2 cellular contexts compared by ENCODE assay signal in genomic region chr14:22671622-22672021, GRCh38.
TF ChIP-seq lines count a peak whose summit lies in the region.

No MANE protein-coding gene starts in this region.

TF ChIP-seq in K562, 482 proteins besides CTCF, POLR2A, EP300 and RAD21 (continued from another document and continues in another):
- TF ChIP-seq GATA2 (CRISPR knock-in tag; IDR thresholded peaks at IDR 0.05) (no peak), STAG1 (CRISPR knock-in tag; IDR thresholded peaks at IDR 0.05; ENCODE audit: borderline replicate concordance) (no peak), FOXM1 (IDR thresholded peaks at IDR 0.05; ENCODE audit: low read depth) (no peak), FOXM1 (CRISPR knock-in tag; IDR thresholded peaks at IDR 0.05; ENCODE audit: low read depth) (no peak), PPARD (CRISPR knock-in tag; IDR thresholded peaks at IDR 0.05) (no peak), CEBPZ (IDR thresholded peaks at IDR 0.05; ENCODE audit: borderline replicate concordance, low read depth, low read length) (no peak), XRCC5 (IDR thresholded peaks at IDR 0.05; ENCODE audit: low read depth, low read length) (no peak), ZBTB1 (CRISPR knock-in tag; IDR thresholded peaks at IDR 0.05; ENCODE audit: borderline replicate concordance, low read depth) (no peak), ASH1L (IDR thresholded peaks at IDR 0.05; ENCODE audit: borderline replicate concordance, low read depth, partially characterized antibody) (no peak), ZNF224 (CRISPR knock-in tag; IDR thresholded peaks at IDR 0.05) (no peak), ZNF316 (IDR thresholded peaks at IDR 0.05) (peak; percentile 84), PHB2 (IDR thresholded peaks at IDR 0.05; ENCODE audit: low read depth) (no peak), TCF3 (CRISPR knock-in tag; IDR thresholded peaks at IDR 0.05) (0 out of 2 replicates have a peak, but pooled peaks have one; percentile 14), VEZF1 (CRISPR knock-in tag; IDR thresholded peaks at IDR 0.05) (peak; percentile 68), CBFA2T3 (IDR thresholded peaks at IDR 0.05) (peak; percentile 63), POU5F1 (IDR thresholded peaks at IDR 0.05; ENCODE audit: borderline replicate concordance, low read depth, low read length, partially characterized antibody) (no peak), GATAD2A (IDR thresholded peaks at IDR 0.05) (no peak), ZSCAN32 (CRISPR knock-in tag; IDR thresholded peaks at IDR 0.05) (no peak), DEAF1 (CRISPR knock-in tag; IDR thresholded peaks at IDR 0.05) (no peak), FOSL1 (tag; conservative IDR thresholded peaks at IDR 0.05) (peak; percentile 55), LEF1 (IDR thresholded peaks at IDR 0.05) (peak; percentile 46; the same call in 1 of the 2 replicates), RBM25 (IDR thresholded peaks at IDR 0.05; ENCODE audit: low read depth, low read length, severe bottlenecking) (no peak), MAFK (IDR thresholded peaks at IDR 0.05; ENCODE audit: low read length) (peak; percentile 51; the same call in 1 of the 2 replicates), ZNF280B (CRISPR knock-in tag; IDR thresholded peaks at IDR 0.05) (no peak), TAF9B (IDR thresholded peaks at IDR 0.05; ENCODE audit: partially characterized antibody) (peak; percentile 24), ARID1B (IDR thresholded peaks at IDR 0.05) (peak; percentile 59; the same call in 1 of the 2 replicates), ZNF445 (CRISPR knock-in tag; IDR thresholded peaks at IDR 0.05; ENCODE audit: low read depth) (no peak), EGR1 (conservative IDR thresholded peaks at IDR 0.05) (peak; percentile 30; the same call in 1 of the 2 replicates), ETV5 (CRISPR knock-in tag; IDR thresholded peaks at IDR 0.05; ENCODE audit: low read depth) (no peak), ZKSCAN8 (CRISPR knock-in tag; IDR thresholded peaks at IDR 0.05) (no peak), ZFP36 (IDR thresholded peaks at IDR 0.05; ENCODE audit: low read depth, low read length, partially characterized antibody) (peak; percentile 18)

TF ChIP-seq in HEK293T, 16 proteins besides CTCF, POLR2A, EP300 and RAD21 (continued from another document):
- TF ChIP-seq FOXK2 (IDR thresholded peaks at IDR 0.05): no peak
- no peak for TF ChIP-seq FOXM1 (IDR thresholded peaks at IDR 0.05; ENCODE audit: borderline replicate concordance)
- no peak for TF ChIP-seq ZNF384 (IDR thresholded peaks at IDR 0.05)
- no peak for TF ChIP-seq ARNT (IDR thresholded peaks at IDR 0.05)
